Comparison of ENCODE assay signal across 9 cellular contexts in the genomic region with DNA sequence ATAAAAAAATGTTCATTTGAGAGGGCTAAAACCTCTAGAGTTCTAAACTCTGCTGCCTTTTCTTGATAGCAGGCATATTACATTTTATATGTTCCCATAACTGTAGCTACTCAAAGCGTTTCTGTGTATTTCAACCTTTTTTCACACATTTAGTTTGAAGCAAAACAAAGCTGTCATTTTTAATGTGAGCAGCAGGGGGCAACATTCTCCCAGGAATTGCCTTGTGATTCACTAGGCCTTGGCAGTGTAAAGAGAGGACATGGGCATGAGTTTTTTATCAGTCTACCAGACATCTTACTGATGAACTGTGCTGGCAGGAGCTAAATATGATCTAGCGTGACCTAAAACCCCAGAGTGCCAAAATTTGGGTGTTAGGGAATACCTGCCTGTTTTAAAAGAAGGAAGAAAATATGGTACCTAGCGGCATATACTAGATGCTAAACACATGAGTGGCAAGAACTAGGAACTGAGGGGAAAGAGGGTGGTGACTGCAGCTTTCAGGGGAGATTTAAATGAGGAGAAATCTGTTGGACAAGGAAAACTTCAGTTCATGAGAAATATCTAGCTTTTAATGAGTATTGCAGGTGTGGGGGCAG.
DNase-seq lines count a peak whose midpoint lies in the region; ATAC-seq and TF ChIP-seq lines count a peak whose summit lies in the region.
"Had no signal": no experiment of that assay in that cellular context is flagged by ENCODE, and none has a peak within 500 bp of the region (broad histone marks: within the 10 kb centered on the region; RNA-seq: fewer than 3 reads in every experiment).

No MANE protein-coding gene starts in this region.

- H3K4ac ChIP-seq in mesenchymal stem cell (ENCODE audit: low read depth in 1 of 2, low read length in 2 of 2) = no peak overlapping the region

- no peaks in the 10 kb centered on the region for H3K27me3 Mint-ChIP-seq in GM23338 (ENCODE audit: insufficient read depth, low read depth, poor library complexity)
- no peaks in the 10 kb centered on the region for H3K27me3 Mint-ChIP-seq in activated CD4-positive, alpha-beta memory T cell treated with anti-CD3 and anti-CD28 coated beads for 36 hours
- H3K27me3 Mint-ChIP-seq in effector memory CD8-positive, alpha-beta T cell = no peaks in the 10 kb centered on the region
- H3K27me3 Mint-ChIP-seq: stimulated activated naive CD8-positive, alpha-beta T cell treated with anti-CD3 and anti-CD28 coated beads, Interleukin-15, Interleukin-2, amounts not matched to agents 100 ng/mL and 50 ng/mL, for 24 hours had no signal

- POLR2A ChIA-PET in activated CD4-positive, alpha-beta memory T cell treated with anti-CD3 and anti-CD28 coated beads for 36 hours (lab: Charles Lee) = no interaction called here

- no peak overlapping the region for H2AK5ac ChIP-seq in mesenchymal stem cell (ENCODE audit: low read length, severe bottlenecking)

- H3K27ac ChIP-seq in GM23338 (ENCODE audit: low read depth) (no peak overlapping the region), mesenchymal stem cell (ENCODE audit: low read length, poor library complexity, severe bottlenecking) (no peak overlapping the region)

- no peaks in the 10 kb centered on the region for H3K9me3 Mint-ChIP-seq in GM23338
- H3K9me3 Mint-ChIP-seq in activated CD4-positive, alpha-beta memory T cell treated with anti-CD3 and anti-CD28 coated beads for 36 hours = no peaks in the 10 kb centered on the region
- no peaks in the 10 kb centered on the region for H3K9me3 Mint-ChIP-seq in effector memory CD8-positive, alpha-beta T cell
- H3K9me3 Mint-ChIP-seq: stimulated activated naive CD8-positive, alpha-beta T cell treated with anti-CD3 and anti-CD28 coated beads, Interleukin-15, Interleukin-2, amounts not matched to agents 100 ng/mL and 50 ng/mL, for 24 hours had no signal

- no peak overlapping the region for H3K4me3 Mint-ChIP-seq in GM23338
- no peak overlapping the region for H3K4me3 Mint-ChIP-seq in activated CD4-positive, alpha-beta memory T cell treated with anti-CD3 and anti-CD28 coated beads for 36 hours
- no peak overlapping the region for H3K4me3 Mint-ChIP-seq in effector memory CD8-positive, alpha-beta T cell
- H3K4me3 Mint-ChIP-seq: stimulated activated naive CD8-positive, alpha-beta T cell treated with anti-CD3 and anti-CD28 coated beads, Interleukin-15, Interleukin-2, amounts not matched to agents 100 ng/mL and 50 ng/mL, for 24 hours had no signal

- H3K27me3 ChIP-seq in GM23338 (ENCODE audit: insufficient read depth) (no peaks in the 10 kb centered on the region), mesenchymal stem cell (ENCODE audit: control insufficient read depth in 1 of 2, insufficient read depth in 1 of 2, low read length in 2 of 2) (no peaks in the 10 kb centered on the region)

- no peak overlapping the region for H3K18ac ChIP-seq in mesenchymal stem cell (ENCODE audit: low read depth in 1 of 2, low read length in 2 of 2)

- H3K23ac ChIP-seq in mesenchymal stem cell (ENCODE audit: low read length in 2 of 2) = no peak overlapping the region

- peaks cover 5% of the 10 kb centered on the region for H3K4me1 Mint-ChIP-seq in GM23338
- no peaks in the 10 kb centered on the region for H3K4me1 Mint-ChIP-seq in activated CD4-positive, alpha-beta memory T cell treated with anti-CD3 and anti-CD28 coated beads for 36 hours (ENCODE audit: low read depth)
- peaks cover 0 to 2% of the 10 kb centered on the region in 2 donors for H3K4me1 Mint-ChIP-seq in effector memory CD8-positive, alpha-beta T cell (ENCODE audit: low read depth in 2 of 2)

- no peaks in the 10 kb centered on the region for H3K9me3 ChIP-seq in mesenchymal stem cell (ENCODE audit: control insufficient read depth, low read length)

- no peak overlapping the region for H2BK5ac ChIP-seq in mesenchymal stem cell (ENCODE audit: low read depth, low read length, poor library complexity, severe bottlenecking)

- DNase-seq in AG09319 (ENCODE audit: extremely low read depth, low read depth) (peak; percentile 25), GM23338 (ENCODE audit: low spot score) (peak; percentile 75), NCI-H524 (lab: John Stamatoyannopoulos, UW) (peak; percentile 56 to 74), mesenchymal stem cell (peak; percentile 62)
- DNase-seq in activated CD4-positive, alpha-beta memory T cell treated with anti-CD3 and anti-CD28 coated beads for 36 hours = peak; percentile 65
- DNase-seq in effector memory CD8-positive, alpha-beta T cell = peak; percentile 46 to 60 (median 50)
- peak; percentile 1 to 27 for DNase-seq in stimulated activated CD8-positive, alpha-beta memory T cell treated with anti-CD3 and anti-CD28 coated beads, Interleukin-7, amount 100 ng/mL, for 1 hour (ENCODE audit: low read depth in 2 of 2)

- H3K9me2 ChIP-seq in GM23338 (ENCODE audit: insufficient read depth) = no peaks in the 10 kb centered on the region

- H2BK120ac ChIP-seq in mesenchymal stem cell (ENCODE audit: low read depth, low read length) = no peak overlapping the region

- no peak overlapping the region for H2BK12ac ChIP-seq in mesenchymal stem cell (ENCODE audit: low read length in 2 of 2)

- no peak overlapping the region for H2BK15ac ChIP-seq in mesenchymal stem cell (ENCODE audit: low read depth, poor library complexity, severe bottlenecking)

- peaks cover 27% of the 10 kb centered on the region for H3K79me1 ChIP-seq in mesenchymal stem cell (replicated peaks; ENCODE audit: low read length, poor library complexity, severe bottlenecking)

- H3K9ac ChIP-seq in mesenchymal stem cell (ENCODE audit: low read length) = no peak overlapping the region

- H4K8ac ChIP-seq in mesenchymal stem cell (ENCODE audit: low read length) = no peak overlapping the region

- intact Hi-C loops in activated CD4-positive, alpha-beta memory T cell treated with anti-CD3 and anti-CD28 coated beads for 36 hours (cut with micrococcal nuclease) = loop anchor here (1.0 kb wide), 2 partner anchors 301 to 336 kb away; no protein-coding TSS in a partner anchor

- no peaks in the 10 kb centered on the region for H3K79me2 ChIP-seq in GM23338 (replicated peaks; ENCODE audit: insufficient read depth)

- no peaks in the 10 kb centered on the region for H4K20me1 ChIP-seq in GM23338 (replicated peaks; ENCODE audit: insufficient read depth)

- no peak overlapping the region for H2AFZ ChIP-seq in GM23338
- no peak overlapping the region for H2AFZ ChIP-seq in mesenchymal stem cell (ENCODE audit: low read depth, low read length)

- no peaks in the 10 kb centered on the region for H3K36me3 ChIP-seq in GM23338 (ENCODE audit: insufficient read depth)
- peaks cover 10 to 11% of the 10 kb centered on the region in 2 experiments for H3K36me3 ChIP-seq in mesenchymal stem cell (ENCODE audit: control insufficient read depth in 1 of 2, insufficient read depth in 2 of 2, low read depth in 1 of 2, low read length in 2 of 2)

- CTCF ChIA-PET in activated CD4-positive, alpha-beta memory T cell treated with anti-CD3 and anti-CD28 coated beads for 36 hours (lab: Charles Lee) = interaction anchor here (0.6 to 9.4 kb wide), 33 partner anchors 9 to 600 kb away, joined by 3 to 112 read pairs (median 4); no protein-coding TSS in a partner anchor

- H3K4me1 ChIP-seq in GM23338 (ENCODE audit: insufficient read depth) = peaks cover 5% of the 10 kb centered on the region
- no peaks in the 10 kb centered on the region for H3K4me1 ChIP-seq in mesenchymal stem cell (ENCODE audit: control insufficient read depth, insufficient read depth, low read depth, low read length)

- H3K27ac Mint-ChIP-seq in GM23338 = no peak overlapping the region
- no peak overlapping the region for H3K27ac Mint-ChIP-seq in activated CD4-positive, alpha-beta memory T cell treated with anti-CD3 and anti-CD28 coated beads for 36 hours
- H3K27ac Mint-ChIP-seq in effector memory CD8-positive, alpha-beta T cell = no peak overlapping the region
- H3K27ac Mint-ChIP-seq: stimulated activated naive CD8-positive, alpha-beta T cell treated with anti-CD3 and anti-CD28 coated beads, Interleukin-15, Interleukin-2, amounts not matched to agents 100 ng/mL and 50 ng/mL, for 24 hours had no signal

- WGBS in mesenchymal stem cell = 61% methylated on average over 3 of the region's 3 CpGs

- H3K4me3 ChIP-seq in GM23338 (no peak overlapping the region), mesenchymal stem cell (ENCODE audit: insufficient read depth in 1 of 2, low read depth in 1 of 2, low read length in 2 of 2) (no peak overlapping the region)

- H4K91ac ChIP-seq in mesenchymal stem cell (ENCODE audit: low read length) = no peak overlapping the region

- peak; percentile 71 for TF ChIP-seq CTCF in AG09319 (IDR thresholded peaks at IDR 0.05; ENCODE audit: low read depth, low read length)
- peak; percentile 90 to 96 for TF ChIP-seq CTCF in GM23338 (conservative IDR thresholded peaks at IDR 0.05; ENCODE audit: low read depth in 2 of 2)

- H3K14ac ChIP-seq in mesenchymal stem cell (ENCODE audit: low read length in 2 of 2) = no peak overlapping the region

- peaks cover under 1% of the 10 kb centered on the region; the same call in 1 of the 3 replicates for H3K36me3 Mint-ChIP-seq in GM23338 (ENCODE audit: low read depth)
- no peaks in the 10 kb centered on the region for H3K36me3 Mint-ChIP-seq in activated CD4-positive, alpha-beta memory T cell treated with anti-CD3 and anti-CD28 coated beads for 36 hours
- H3K36me3 Mint-ChIP-seq in effector memory CD8-positive, alpha-beta T cell (ENCODE audit: insufficient read depth) = peaks cover 2% of the 10 kb centered on the region

- ATAC-seq in GM23338 (peak; percentile 79), HG02840 (IDR thresholded peaks at IDR 0.05; ENCODE audit: low FRiP score, unreplicated experiment) (no peak)
- no peak for ATAC-seq in effector memory CD8-positive, alpha-beta T cell (replicated peaks)

- H3F3A ChIP-seq in GM23338 (replicated peaks; ENCODE audit: low read depth) = no peaks in the 10 kb centered on the region

- H3K4me2 ChIP-seq in GM23338 (no peak overlapping the region), mesenchymal stem cell (ENCODE audit: low read length, poor library complexity, severe bottlenecking) (no peak overlapping the region)

TF ChIP-seq in GM23338, 12 proteins besides CTCF, POLR2A, EP300 and RAD21 (continues in another document):
- TF ChIP-seq ZNF331 (CRISPR knock-in tag; IDR thresholded peaks at IDR 0.05; ENCODE audit: low read depth) = no peak
- TF ChIP-seq, protein P1, sequence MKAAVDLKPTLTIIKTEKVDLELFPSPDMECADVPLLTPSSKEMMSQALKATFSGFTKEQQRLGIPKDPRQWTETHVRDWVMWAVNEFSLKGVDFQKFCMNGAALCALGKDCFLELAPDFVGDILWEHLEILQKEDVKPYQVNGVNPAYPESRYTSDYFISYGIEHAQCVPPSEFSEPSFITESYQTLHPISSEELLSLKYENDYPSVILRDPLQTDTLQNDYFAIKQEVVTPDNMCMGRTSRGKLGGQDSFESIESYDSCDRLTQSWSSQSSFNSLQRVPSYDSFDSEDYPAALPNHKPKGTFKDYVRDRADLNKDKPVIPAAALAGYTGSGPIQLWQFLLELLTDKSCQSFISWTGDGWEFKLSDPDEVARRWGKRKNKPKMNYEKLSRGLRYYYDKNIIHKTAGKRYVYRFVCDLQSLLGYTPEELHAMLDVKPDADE (IDR thresholded peaks at IDR 0.05) = no peak

Comparison
In these comparisons a context has a peak if more than half of its experiments do, and no peak if none do; other contexts are left out.
1. DNase-seq: peak in every context shown above with its lines; median percentile 75 in GM23338; 65 in NCI-H524; 65 in activated CD4-positive, alpha-beta memory T cell treated with anti-CD3 and anti-CD28 coated beads for 36 hours; 62 in mesenchymal stem cell; 50 in effector memory CD8-positive, alpha-beta T cell; 25 in AG09319; 14 in stimulated activated CD8-positive, alpha-beta memory T cell treated with anti-CD3 and anti-CD28 coated beads, Interleukin-7, amount 100 ng/mL, for 1 hour.